In genomic region chr9:127167560-127168326, GRCh38 we compare ENCODE assay signal across 12 cellular contexts. TPM values are rescaled to one million over a fixed set of nuclear protein-coding genes. Genes with fewer than 3 reads are reported as not detected.
"Had no signal": no experiment of that assay in that cellular context is flagged by ENCODE, and none has a peak within 500 bp of the region (broad histone marks: within the 10 kb centered on the region; RNA-seq: fewer than 3 reads in every experiment).

No MANE protein-coding gene starts in this region.

- H3K27me3 ChIP-seq: ascending aorta, foreskin keratinocyte, spleen, thyroid gland had no signal

- DNase-seq: activated CD8-positive, alpha-beta T cell treated with anti-CD3 and anti-CD28 coated beads, Interleukin-2, amount 10 ng/mL, durations not matched to agents 7 days and 5 days; activated naive CD4-positive, alpha-beta T cell; activated T-cell treated with anti-CD3 and anti-CD28 coated beads for 4 hours; effector memory CD4-positive, alpha-beta T cell; nephron progenitor cell; T-cell; T-helper 9 cell; thyroid gland had no signal

- H3K27me3 Mint-ChIP-seq: T-cell had no signal

- H3K4me3 Mint-ChIP-seq: activated CD8-positive, alpha-beta T cell treated with anti-CD3 and anti-CD28 coated beads, Interleukin-2, amount 10 ng/mL, durations not matched to agents 7 days and 5 days; dendritic cell treated with granulocyte-macrophage colony-stimulating factor and Interleukin-4, amounts not matched to agents 40 ng/mL and 50 ng/mL, for 4 days; nephron progenitor cell; T-cell had no signal

- ATAC-seq: activated CD8-positive, alpha-beta T cell treated with anti-CD3 and anti-CD28 coated beads, Interleukin-2, amount 10 ng/mL, durations not matched to agents 7 days and 5 days had no signal

- H3K27ac Mint-ChIP-seq: activated CD8-positive, alpha-beta T cell treated with anti-CD3 and anti-CD28 coated beads, Interleukin-2, amount 10 ng/mL, durations not matched to agents 7 days and 5 days; dendritic cell treated with granulocyte-macrophage colony-stimulating factor and Interleukin-4, amounts not matched to agents 40 ng/mL and 50 ng/mL, for 4 days; nephron progenitor cell; T-cell had no signal

- H3K9me3 Mint-ChIP-seq: dendritic cell treated with granulocyte-macrophage colony-stimulating factor and Interleukin-4, amounts not matched to agents 40 ng/mL and 50 ng/mL, for 4 days; nephron progenitor cell; T-cell had no signal

- H3K4me3 ChIP-seq: ascending aorta, spleen, thyroid gland had no signal

- H3K27ac ChIP-seq: ascending aorta, foreskin keratinocyte, spleen, thyroid gland had no signal

RNA-seq across cellular contexts. Expression of gene ANGPTL2, which starts 45.3 kb away (rescaled TPM):
- total RNA-seq: activated CD8-positive, alpha-beta T cell treated with anti-CD3 and anti-CD28 coated beads, Interleukin-2, amount 10 ng/mL, durations not matched to agents 7 days and 5 days had no signal
